32 cellular contexts compared by ENCODE assay signal in genomic region chr12:22986997-22987396, GRCh38.
"Had no signal": no experiment of that assay in that cellular context is flagged by ENCODE, and none has a peak within 500 bp of the region (broad histone marks: within the 10 kb centered on the region; RNA-seq: fewer than 3 reads in every experiment).

No MANE protein-coding gene starts in this region.

- ATAC-seq: activated CD4-positive, CD25-positive, alpha-beta regulatory T cell treated with anti-CD3 and anti-CD28 coated beads, Interleukin-2, amount 50 U/mL, for 24 hours; gastrocnemius medialis; left colon; naive thymus-derived CD4-positive, alpha-beta T cell; pancreas; stimulated activated naive B cell treated with anti-CD40 and anti-IgM and Interleukin-4, amounts not matched to agents 10 μg/mL and 1 μg/mL and 100 μg/mL, for 72 hours had no signal

- H3K9me3 Mint-ChIP-seq: activated CD4-positive, alpha-beta memory T cell treated with anti-CD3 and anti-CD28 coated beads for 36 hours; activated CD4-positive, alpha-beta T cell treated with anti-CD3 and anti-CD28 coated beads, Interleukin-2, amount 10 ng/mL, durations not matched to agents 24 days and 14 days; activated naive CD4-positive, alpha-beta T cell treated with anti-CD3 and anti-CD28 coated beads for 36 hours; activated naive CD8-positive, alpha-beta T cell treated with anti-CD3 and anti-CD28 coated beads, Interleukin-2, amount 10 ng/mL, durations not matched to agents 7 days and 5 days; activated T-helper 1 cell treated with anti-CD3 and anti-CD28 coated beads, Interleukin-12 subunit alpha, Interleukin-12 subunit beta, Interleukin-2, Interleukin-4 antibody, amounts not matched to agents 30 ng/mL and 10 ng/mL and 1 ng/mL, durations not matched to agents 14 hours and 24 hours and 36 hours; memory B cell; stimulated activated naive B cell treated with anti-CD40 and anti-IgM and Interleukin-4, amounts not matched to agents 10 μg/mL and 1 μg/mL and 100 μg/mL, for 72 hours; T-helper 1 cell treated with Interleukin-12 subunit alpha and Interleukin-12 subunit beta and Interleukin-4 antibody, amounts not matched to agents 30 μg/mL and 1 μg/mL, for 36 hours had no signal

- H3K4me3 Mint-ChIP-seq: activated CD4-positive, alpha-beta memory T cell treated with anti-CD3 and anti-CD28 coated beads for 36 hours; activated CD4-positive, alpha-beta T cell treated with anti-CD3 and anti-CD28 coated beads, Interleukin-2, amount 10 ng/mL, durations not matched to agents 24 days and 14 days; activated naive CD4-positive, alpha-beta T cell treated with anti-CD3 and anti-CD28 coated beads for 36 hours; activated naive CD8-positive, alpha-beta T cell treated with anti-CD3 and anti-CD28 coated beads, Interleukin-2, amount 10 ng/mL, durations not matched to agents 7 days and 5 days; activated T-helper 1 cell treated with anti-CD3 and anti-CD28 coated beads, Interleukin-12 subunit alpha, Interleukin-12 subunit beta, Interleukin-2, Interleukin-4 antibody, amounts not matched to agents 30 ng/mL and 10 ng/mL and 1 ng/mL, durations not matched to agents 14 hours and 24 hours and 36 hours; memory B cell; naive thymus-derived CD4-positive, alpha-beta T cell; stimulated activated naive B cell treated with anti-CD40 and anti-IgM and Interleukin-4, amounts not matched to agents 10 μg/mL and 1 μg/mL and 100 μg/mL, for 72 hours; T-helper 1 cell treated with Interleukin-12 subunit alpha and Interleukin-12 subunit beta and Interleukin-4 antibody, amounts not matched to agents 30 μg/mL and 1 μg/mL, for 36 hours had no signal

- H3K36me3 ChIP-seq: ascending aorta, esophagus squamous epithelium, gastrocnemius medialis, pancreas, prostate gland, stomach, suprapubic skin, tibial artery, WERI-Rb-1 had no signal

- H3K27ac ChIP-seq: ascending aorta, esophagus squamous epithelium, gastrocnemius medialis, pancreas, prostate gland, stomach, suprapubic skin, tibial artery, WERI-Rb-1 had no signal

- H3K36me3 Mint-ChIP-seq: activated CD4-positive, alpha-beta memory T cell treated with anti-CD3 and anti-CD28 coated beads for 36 hours; activated naive CD8-positive, alpha-beta T cell treated with anti-CD3 and anti-CD28 coated beads, Interleukin-2, amount 10 ng/mL, durations not matched to agents 7 days and 5 days; memory B cell; naive thymus-derived CD4-positive, alpha-beta T cell; stimulated activated naive B cell treated with anti-CD40 and anti-IgM and Interleukin-4, amounts not matched to agents 10 μg/mL and 1 μg/mL and 100 μg/mL, for 72 hours had no signal

- H3K27ac Mint-ChIP-seq: activated CD4-positive, alpha-beta memory T cell treated with anti-CD3 and anti-CD28 coated beads for 36 hours; activated CD4-positive, alpha-beta T cell treated with anti-CD3 and anti-CD28 coated beads, Interleukin-2, amount 10 ng/mL, durations not matched to agents 24 days and 14 days; activated naive CD4-positive, alpha-beta T cell treated with anti-CD3 and anti-CD28 coated beads for 36 hours; activated naive CD8-positive, alpha-beta T cell treated with anti-CD3 and anti-CD28 coated beads, Interleukin-2, amount 10 ng/mL, durations not matched to agents 7 days and 5 days; activated T-helper 1 cell treated with anti-CD3 and anti-CD28 coated beads, Interleukin-12 subunit alpha, Interleukin-12 subunit beta, Interleukin-2, Interleukin-4 antibody, amounts not matched to agents 30 ng/mL and 10 ng/mL and 1 ng/mL, durations not matched to agents 14 hours and 24 hours and 36 hours; memory B cell; naive thymus-derived CD4-positive, alpha-beta T cell; stimulated activated naive B cell treated with anti-CD40 and anti-IgM and Interleukin-4, amounts not matched to agents 10 μg/mL and 1 μg/mL and 100 μg/mL, for 72 hours; T-helper 1 cell treated with Interleukin-12 subunit alpha and Interleukin-12 subunit beta and Interleukin-4 antibody, amounts not matched to agents 30 μg/mL and 1 μg/mL, for 36 hours had no signal

- H3K9me3 ChIP-seq: ascending aorta, esophagus squamous epithelium, gastrocnemius medialis, pancreas, prostate gland, stomach, suprapubic skin, tibial artery had no signal

- DNase-seq: activated CD4-positive, alpha-beta memory T cell treated with anti-CD3 and anti-CD28 coated beads for 36 hours; activated CD4-positive, alpha-beta T cell treated with anti-CD3 and anti-CD28 coated beads, Interleukin-2, amount 10 ng/mL, durations not matched to agents 24 days and 14 days; activated CD8-positive, alpha-beta memory T cell treated with anti-CD3 and anti-CD28 coated beads, Interleukin-2, amount 50 U/mL, for 4 hours; activated effector memory CD4-positive, alpha-beta T cell treated with anti-CD3 and anti-CD28 coated beads, Interleukin-2, amount 50 U/mL, for 16 hours; activated naive CD4-positive, alpha-beta T cell treated with anti-CD3 and anti-CD28 coated beads for 36 hours; activated naive CD8-positive, alpha-beta T cell treated with anti-CD3 and anti-CD28 coated beads, Interleukin-2, amount 10 ng/mL, durations not matched to agents 7 days and 5 days; activated T-cell treated with anti-CD3 and anti-CD28 coated beads, Interleukin-2, amount 50 U/mL, for 1 hour; central memory CD4-positive, alpha-beta T cell; esophagus squamous epithelium; gastrocnemius medialis; glutamatergic neuron; left colon; midbrain; naive thymus-derived CD4-positive, alpha-beta T cell; nucleus accumbens; pancreas; stimulated activated CD4-positive, alpha-beta T cell treated with anti-CD3 and anti-CD28 coated beads, Interleukin-1b, Interleukin-23, amount 100 ng/mL, for 48 hours; stimulated activated CD4-positive, alpha-beta T cell treated with anti-CD3 and anti-CD28 coated beads, Interleukin-4, amount 100 ng/mL, for 4 hours; stimulated activated CD8-positive, alpha-beta memory T cell treated with anti-CD3 and anti-CD28 coated beads, Interleukin-4, amount 100 ng/mL, for 48 hours; stimulated activated naive B cell treated with anti-CD40 and anti-IgM and Interleukin-4, amounts not matched to agents 10 μg/mL and 1 μg/mL and 100 μg/mL, for 72 hours; stomach; T-helper 9 cell; tibial artery; WERI-Rb-1 had no signal

- H3K4me2 ChIP-seq: smooth muscle cell had no signal

- H3K4me1 Mint-ChIP-seq: activated CD4-positive, alpha-beta T cell treated with anti-CD3 and anti-CD28 coated beads, Interleukin-2, amount 10 ng/mL, durations not matched to agents 24 days and 14 days; activated naive CD8-positive, alpha-beta T cell treated with anti-CD3 and anti-CD28 coated beads, Interleukin-2, amount 10 ng/mL, durations not matched to agents 7 days and 5 days; memory B cell; naive thymus-derived CD4-positive, alpha-beta T cell; stimulated activated naive B cell treated with anti-CD40 and anti-IgM and Interleukin-4, amounts not matched to agents 10 μg/mL and 1 μg/mL and 100 μg/mL, for 72 hours had no signal

- H3K4me1 ChIP-seq: ascending aorta, esophagus squamous epithelium, gastrocnemius medialis, pancreas, prostate gland, stomach, suprapubic skin had no signal

- H3K27me3 ChIP-seq: ascending aorta, esophagus squamous epithelium, gastrocnemius medialis, pancreas, stomach, tibial artery had no signal

- H3K4me3 ChIP-seq: ascending aorta, esophagus squamous epithelium, gastrocnemius medialis, pancreas, prostate gland, smooth muscle cell, stomach, suprapubic skin, tibial artery had no signal
